Comparison of ENCODE assay signal across 27 cellular contexts in the genomic region with DNA sequence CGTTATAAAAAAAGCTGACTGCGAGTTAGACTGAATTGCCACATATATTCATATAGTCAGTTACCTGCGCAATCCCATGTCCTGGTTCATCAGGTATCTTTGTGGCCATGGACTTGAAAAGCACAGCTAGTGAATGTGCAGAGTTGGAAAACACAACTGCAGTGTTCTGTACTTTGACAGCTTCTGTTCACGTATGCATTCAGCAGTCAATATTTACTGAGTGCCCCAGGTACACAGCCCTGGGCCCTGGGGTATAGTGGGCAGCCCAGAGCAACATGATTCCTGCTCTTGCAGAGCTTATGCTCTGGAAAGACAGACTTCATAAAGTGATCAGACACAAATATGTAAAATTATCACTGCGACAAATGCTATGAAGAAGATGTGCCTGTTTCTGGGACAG.
"Had no signal": no experiment of that assay in that cellular context is flagged by ENCODE, and none has a peak within 500 bp of the region (broad histone marks: within the 10 kb centered on the region; RNA-seq: fewer than 3 reads in every experiment).

No MANE protein-coding gene starts in this region.

- H3K27me3 ChIP-seq: neutrophil, pancreas, suprapubic skin, testis, tibial artery, transverse colon, upper lobe of right lung, uterus had no signal

- ATAC-seq: naive thymus-derived CD4-positive, alpha-beta T cell; natural killer cell; pancreas; right cardiac atrium; sciatic nerve; stimulated activated memory B cell treated with anti-CD40 and anti-IgM and Interleukin-4, amounts not matched to agents 10 μg/mL and 1 μg/mL and 100 μg/mL, for 72 hours; stimulated activated naive CD8-positive, alpha-beta T cell treated with anti-CD3 and anti-CD28 coated beads, Interleukin-15, amount 100 ng/mL, for 72 hours; stimulated activated naive CD8-positive, alpha-beta T cell treated with anti-CD3 and anti-CD28 coated beads, Interleukin-15, Interleukin-2, amounts not matched to agents 100 U/mL and 50 U/mL, for 24 hours; upper lobe of right lung had no signal

- H3K4me1 ChIP-seq: pancreas, prostate gland, spleen, suprapubic skin, testis, tibial artery, transverse colon, upper lobe of right lung, uterus had no signal

- FAIRE-seq: pancreas had no signal

- H3K9me3 ChIP-seq: neutrophil, pancreas, prostate gland, spleen, suprapubic skin, testis, tibial artery, upper lobe of right lung, uterus had no signal

- H3K36me3 ChIP-seq: neutrophil, pancreas, prostate gland, spleen, suprapubic skin, transverse colon, upper lobe of right lung, uterus had no signal

- H3K4me2 ChIP-seq: smooth muscle cell had no signal

- DNase-seq: naive thymus-derived CD4-positive, alpha-beta T cell; natural killer cell; nucleus accumbens; pancreas; right cardiac atrium; spleen; stimulated activated CD4-positive, alpha-beta T cell treated with anti-CD3 and anti-CD28 coated beads, Interleukin-12 subunit alpha, Interleukin-12 subunit beta, amount 100 ng/mL, for 4 hours; stimulated activated CD4-positive, alpha-beta T cell treated with anti-CD3 and anti-CD28 coated beads, Interleukin-1b, Interleukin-23, amount 100 ng/mL, for 48 hours; stimulated activated CD4-positive, alpha-beta T cell treated with anti-CD3 and anti-CD28 coated beads, Interleukin-4, amount 100 ng/mL, for 1 hour; stimulated activated CD4-positive, alpha-beta T cell treated with anti-CD3 and anti-CD28 coated beads, Interleukin-4, amount 100 ng/mL, for 4 hours; stimulated activated CD8-positive, alpha-beta memory T cell treated with anti-CD3 and anti-CD28 coated beads, Interleukin-4, amount 100 ng/mL, for 48 hours; stimulated activated naive CD4-positive, alpha-beta T cell; stimulated activated naive CD8-positive, alpha-beta T cell treated with anti-CD3 and anti-CD28 coated beads, Interleukin-15, amount 100 ng/mL, for 72 hours; stimulated activated naive CD8-positive, alpha-beta T cell treated with anti-CD3 and anti-CD28 coated beads, Interleukin-15, Interleukin-2, amounts not matched to agents 100 U/mL and 50 U/mL, for 24 hours; substantia nigra; testis; tibial artery; transverse colon; upper lobe of right lung; uterus had no signal

- H3K4me3 ChIP-seq: pancreas, prostate gland, skin epidermis, smooth muscle cell, spleen, suprapubic skin, testis, tibial artery, transverse colon, upper lobe of right lung, uterus had no signal

- H3K27ac ChIP-seq: neutrophil, pancreas, prostate gland, skin epidermis, spleen, suprapubic skin, testis, tibial artery, transverse colon, upper lobe of right lung, uterus had no signal
